In the genomic region with DNA sequence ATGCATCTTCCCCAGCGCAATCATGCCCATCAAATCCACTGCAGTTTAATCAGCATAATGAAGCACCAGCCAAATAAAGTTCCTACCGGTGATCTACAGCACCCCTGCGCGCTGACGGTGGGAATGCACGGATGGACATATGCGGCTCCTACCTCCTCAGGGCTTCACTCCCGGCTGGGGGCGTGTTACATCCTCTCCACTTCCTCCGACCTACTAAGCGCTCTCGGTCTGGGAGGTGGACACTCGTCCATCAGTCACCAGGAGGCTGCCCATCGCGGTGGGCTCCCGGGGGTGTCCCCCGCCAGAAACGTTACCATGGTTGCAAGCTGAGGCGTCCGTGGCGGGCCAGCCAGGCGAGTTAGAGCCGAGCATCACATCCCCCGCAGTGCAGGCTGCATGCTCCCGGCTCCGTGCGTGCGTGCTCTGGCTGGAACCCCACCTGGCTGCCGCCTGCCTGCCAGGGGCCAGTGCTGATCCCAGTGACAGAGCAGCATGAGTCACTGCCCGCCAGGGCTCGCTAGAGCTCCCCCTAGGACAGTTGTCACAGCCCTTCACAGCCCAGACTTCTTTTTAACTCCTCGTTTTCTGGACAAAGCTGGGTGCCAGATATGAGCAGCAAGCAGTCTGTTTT, we compare ENCODE assay signal across 8 cellular contexts.
DNase-seq lines count a peak whose midpoint lies in the region; ATAC-seq and TF ChIP-seq lines count a peak whose summit lies in the region.

No MANE protein-coding gene starts in this region.

- TF ChIP-seq CTCF in GM13977 (IDR thresholded peaks at IDR 0.05; ENCODE audit: extremely low read depth, insufficient read depth, missing control alignments) (peak; percentile 48), lung (IDR thresholded peaks at IDR 0.05; ENCODE audit: control extremely low read depth, extremely low read depth) (no peak)
- no peak for TF ChIP-seq CTCF in CD4-positive, alpha-beta T cell (IDR thresholded peaks at IDR 0.05)

- H3K27ac ChIP-seq in ectodermal cell (ENCODE audit: insufficient read depth, low read depth, low read length, poor library complexity, severe bottlenecking) (no peak overlapping the region), lung (ENCODE audit: low read depth in 1 of 2, low read length in 1 of 2) (no peak overlapping the region), aorta (ENCODE audit: low read depth in 1 of 2, low read length in 2 of 2) (no peak overlapping the region)
- H3K27ac ChIP-seq in CD8-positive, alpha-beta memory T cell (ENCODE audit: low read depth, low read length), result no peak overlapping the region
- H3K27ac ChIP-seq in CD4-positive, alpha-beta T cell (ENCODE audit: low read depth, low read length), result no peak overlapping the region

- H3K4me3 Mint-ChIP-seq in CD8-positive, alpha-beta memory T cell, result no peak overlapping the region
- H3K4me3 Mint-ChIP-seq in CD4-positive, alpha-beta T cell, result no peak overlapping the region

- peak overlapping the region in 1 of 8 donors; percentile 21 for H3K27ac Mint-ChIP-seq in CD8-positive, alpha-beta memory T cell
- no peak overlapping the region for H3K27ac Mint-ChIP-seq in CD4-positive, alpha-beta T cell

- H3K4me1 Mint-ChIP-seq in CD8-positive, alpha-beta memory T cell, result peaks cover 5 to 7% (median 6%) of the 10 kb centered on the region in 3 donors
- H3K4me1 Mint-ChIP-seq in CD4-positive, alpha-beta T cell (ENCODE audit: low read depth), result peaks cover 4% of the 10 kb centered on the region

- intact Hi-C loops in aorta (cut with DNase I), result no loop called here
- intact Hi-C loops in CD4-positive, alpha-beta T cell (cut with DNase I, micrococcal nuclease), result no loop called here

- H3K9me3 Mint-ChIP-seq in CD8-positive, alpha-beta memory T cell, result peaks cover 0 to 10% (median 2%) of the 10 kb centered on the region in 5 donors
- H3K9me3 Mint-ChIP-seq in CD4-positive, alpha-beta T cell, result no peaks in the 10 kb centered on the region

- H3K4me3 ChIP-seq in ectodermal cell (ENCODE audit: insufficient read depth, low read depth, low read length) (peak overlapping the region; percentile 13), lung (no peak overlapping the region), aorta (ENCODE audit: low read length in 2 of 2) (peak overlapping the region in 1 of 2 donors; percentile 10)
- no peak overlapping the region for H3K4me3 ChIP-seq in CD8-positive, alpha-beta memory T cell (ENCODE audit: low read length)

- no peak for DNase-seq in GM13977 (ENCODE audit: low spot score)
- DNase-seq in NCI-H510A (lab: John Stamatoyannopoulos, UW), result peak; percentile 73
- peak; percentile 29 for DNase-seq in lung (ENCODE audit: low spot score)
- peak; percentile 60 to 86 for DNase-seq in aorta
- DNase-seq in CD8-positive, alpha-beta memory T cell, result no peak
- DNase-seq in CD4-positive, alpha-beta T cell, result no peak

- H3K36me3 Mint-ChIP-seq in CD8-positive, alpha-beta memory T cell, result peaks cover 0 to 13% (median 2%) of the 10 kb centered on the region in 3 donors
- no peaks in the 10 kb centered on the region for H3K36me3 Mint-ChIP-seq in CD4-positive, alpha-beta T cell (ENCODE audit: low read depth)

- 6 to 8% methylated on average over 32 of the region's 32 CpGs for WGBS in ectodermal cell, 2 experiments
- WGBS in lung, 2 donors, result 58 to 79% methylated on average over 32 of the region's 32 CpGs
- WGBS in aorta, 2 donors, result 6 to 9% methylated on average over 32 of the region's 32 CpGs

- H3K27me3 Mint-ChIP-seq in CD8-positive, alpha-beta memory T cell, result no peaks in the 10 kb centered on the region
- no peaks in the 10 kb centered on the region for H3K27me3 Mint-ChIP-seq in CD4-positive, alpha-beta T cell

- H3K4me1 ChIP-seq in ectodermal cell (ENCODE audit: control insufficient read depth, insufficient read depth, low read length), result peaks cover 16% of the 10 kb centered on the region
- H3K4me1 ChIP-seq in lung (ENCODE audit: control insufficient read depth in 2 of 2, insufficient read depth in 2 of 2, low read length in 2 of 2), result no peaks in the 10 kb centered on the region
- H3K4me1 ChIP-seq in aorta (ENCODE audit: control insufficient read depth in 1 of 2, insufficient read depth in 2 of 2, low read length in 2 of 2), result no peaks in the 10 kb centered on the region
- no peaks in the 10 kb centered on the region for H3K4me1 ChIP-seq in CD8-positive, alpha-beta memory T cell (ENCODE audit: insufficient read depth, low read length)

- H3K27me3 ChIP-seq in ectodermal cell (ENCODE audit: control insufficient read depth, insufficient read depth, low read length, poor library complexity, severe bottlenecking) (no peaks in the 10 kb centered on the region), lung (ENCODE audit: control insufficient read depth, insufficient read depth) (no peaks in the 10 kb centered on the region), aorta (ENCODE audit: control insufficient read depth in 1 of 2, insufficient read depth in 2 of 2, low read length in 1 of 2) (no peaks in the 10 kb centered on the region)
- H3K27me3 ChIP-seq in CD8-positive, alpha-beta memory T cell (ENCODE audit: insufficient read depth, low read length, poor library complexity, severe bottlenecking), result no peaks in the 10 kb centered on the region
- no peaks in the 10 kb centered on the region for H3K27me3 ChIP-seq in CD4-positive, alpha-beta T cell (ENCODE audit: control insufficient read depth, insufficient read depth, low read length)

- H3K36me3 ChIP-seq in ectodermal cell (ENCODE audit: control insufficient read depth, insufficient read depth, low read length) (peaks cover 3% of the 10 kb centered on the region), lung (ENCODE audit: control insufficient read depth in 2 of 2, insufficient read depth in 2 of 2, low read length in 2 of 2) (no peaks in the 10 kb centered on the region), aorta (ENCODE audit: control insufficient read depth in 1 of 2, insufficient read depth in 2 of 2, low read length in 1 of 2) (no peaks in the 10 kb centered on the region)
- H3K36me3 ChIP-seq in CD8-positive, alpha-beta memory T cell (ENCODE audit: insufficient read depth, low read length), result no peaks in the 10 kb centered on the region

- no peaks in the 10 kb centered on the region for H3K9me3 ChIP-seq in ectodermal cell (ENCODE audit: control insufficient read depth, low read length)
- H3K9me3 ChIP-seq in lung (ENCODE audit: control insufficient read depth in 2 of 2, insufficient read depth in 1 of 2, low read length in 1 of 2), result no peaks in the 10 kb centered on the region
- H3K9me3 ChIP-seq in aorta (ENCODE audit: control insufficient read depth, low read length), result no peaks in the 10 kb centered on the region
- no peaks in the 10 kb centered on the region for H3K9me3 ChIP-seq in CD8-positive, alpha-beta memory T cell (ENCODE audit: low read length)
- H3K9me3 ChIP-seq in CD4-positive, alpha-beta T cell (ENCODE audit: control insufficient read depth, low read length), result peaks cover 4% of the 10 kb centered on the region

- ATAC-seq in lung (ENCODE audit: insufficient read depth, low FRiP score) (peak; percentile 77), aorta (ENCODE audit: low FRiP score) (peak; percentile 86), HG02852 (IDR thresholded peaks at IDR 0.05; ENCODE audit: unreplicated experiment) (no peak)
- ATAC-seq in CD4-positive, alpha-beta T cell (ENCODE audit: poor library complexity), result no peak

- in situ Hi-C loops in GM13977 (cut with MboI; ENCODE audit: low pct_unique_long_range_greater_than_20kb, low sequenced_read_pairs, unreplicated experiment), result no loop called here

- CTCF ChIA-PET in CD8-positive, alpha-beta memory T cell (lab: Charles Lee), result no interaction called here
- CTCF ChIA-PET in CD4-positive, alpha-beta T cell (lab: Charles Lee), result no interaction called here

- POLR2A ChIA-PET in CD8-positive, alpha-beta memory T cell (lab: Charles Lee), result no interaction called here
- POLR2A ChIA-PET in CD4-positive, alpha-beta T cell (lab: Charles Lee), result no interaction called here

Comparison
In these comparisons a context has a peak if more than half of its experiments do, and no peak if none do; other contexts are left out.
1. DNase-seq: peak in NCI-H510A (single experiment), lung (single experiment) and aorta (2 of 2); none in GM13977 (single experiment), CD8-positive, alpha-beta memory T cell (0 of 5) and CD4-positive, alpha-beta T cell (0 of 10).
2. ATAC-seq: peak in lung (single experiment) and aorta (single experiment); none in HG02852 (single experiment) and CD4-positive, alpha-beta T cell (single experiment).